31 cellular contexts compared by ENCODE assay signal in the genomic region with DNA sequence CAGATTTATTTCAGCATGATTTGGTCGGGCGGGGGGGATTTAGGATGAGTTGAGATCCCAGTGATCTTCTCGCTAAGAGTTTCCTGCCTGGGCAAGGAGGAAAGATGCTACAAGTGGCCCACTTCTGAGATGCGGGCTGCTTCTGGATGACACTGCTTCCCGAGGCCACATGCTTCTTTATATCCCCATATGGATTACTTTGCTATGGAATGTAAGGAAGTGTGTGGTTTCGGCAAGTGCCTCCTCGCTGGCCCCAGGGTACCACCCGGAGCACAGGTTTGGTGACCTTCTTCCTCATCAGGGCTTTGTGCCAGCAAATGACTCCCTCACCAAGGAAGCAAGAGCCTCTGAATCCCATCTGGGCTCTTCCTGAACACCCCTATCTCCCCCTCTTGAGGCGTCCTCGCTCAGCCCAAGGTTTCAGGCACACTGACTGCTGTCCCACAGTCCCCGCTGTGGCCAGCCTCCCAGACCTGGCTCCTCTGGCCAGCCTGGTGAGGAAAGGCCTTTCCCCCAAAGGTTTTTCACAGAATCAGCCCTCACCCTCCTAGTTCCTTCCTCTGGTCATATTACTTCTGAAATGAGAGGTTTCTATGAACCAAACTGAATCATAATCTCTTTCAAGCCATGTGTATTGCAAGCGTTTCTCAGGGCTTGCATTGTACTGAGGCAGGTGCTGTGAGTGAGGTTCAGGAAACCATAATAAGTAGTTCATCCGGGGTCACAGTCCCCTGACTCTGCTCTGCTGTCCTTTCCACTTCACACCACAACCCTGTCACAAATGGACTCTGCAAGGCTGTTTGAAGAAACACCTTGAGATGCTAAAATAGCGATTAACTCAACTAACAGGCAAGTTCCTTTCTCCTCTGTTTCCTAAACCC. TPM values are rescaled to one million over a fixed set of nuclear protein-coding genes. Genes with fewer than 3 reads are reported as not detected.
DNase-seq lines count a peak whose midpoint lies in the region; ATAC-seq and TF ChIP-seq lines count a peak whose summit lies in the region.
"Had no signal": no experiment of that assay in that cellular context is flagged by ENCODE, and none has a peak within 500 bp of the region (broad histone marks: within the 10 kb centered on the region; RNA-seq: fewer than 3 reads in every experiment).

No MANE protein-coding gene starts in this region.

- TF ChIP-seq CTCF in Loucy (conservative IDR thresholded peaks at IDR 0.05; ENCODE audit: low read length) (no peak), psoas muscle (IDR thresholded peaks at IDR 0.05) (no peak)

- no peaks in the 10 kb centered on the region for H3K9me2 ChIP-seq in Loucy (replicated peaks; ENCODE audit: low read depth, low read length)

- peak overlapping the region; percentile 23 for H3K4me2 ChIP-seq in Loucy (ENCODE audit: low read depth, low read length, poor library complexity, severe bottlenecking)
- H3K4me2 ChIP-seq: PC-9, smooth muscle cell had no signal

- no peaks in the 10 kb centered on the region for H4K20me1 ChIP-seq in Loucy (ENCODE audit: insufficient read depth, low read length, poor library complexity, severe bottlenecking)

- ATAC-seq in GM18858 (IDR thresholded peaks at IDR 0.05; ENCODE audit: unreplicated experiment): peak; percentile 40
- ATAC-seq in GM19455 (IDR thresholded peaks at IDR 0.05; ENCODE audit: unreplicated experiment): peak; percentile 67
- no peak for ATAC-seq in psoas muscle
- ATAC-seq in GM19452 (IDR thresholded peaks at IDR 0.05; ENCODE audit: unreplicated experiment): no peak
- ATAC-seq: activated CD8-positive, alpha-beta T cell treated with anti-CD3 and anti-CD28 coated beads for 36 hours; effector memory CD8-positive, alpha-beta T cell; foreskin keratinocyte had no signal

- no peak for DNase-seq in psoas muscle
- no peak for DNase-seq in inferior parietal cortex (ENCODE audit: extremely low spot score)
- no peak for DNase-seq in GM19240 (ENCODE audit: insufficient read length, low spot score)
- DNase-seq: activated CD4-positive, CD25-positive, alpha-beta regulatory T cell; activated CD8-positive, alpha-beta T cell treated with anti-CD3 and anti-CD28 coated beads for 36 hours; amniotic stem cell; C1 segment of cervical spinal cord; Calu3; effector memory CD8-positive, alpha-beta T cell; EL; foreskin keratinocyte; H7; mesenchymal stem cell; naive B cell; NCI-H1105 treated with DMSO at 0.1 percent for 48 hours; NCI-H2081; PC-9; SHP77 treated with DMSO at 0.1 percent for 48 hours; stimulated activated CD4-positive, alpha-beta T cell treated with anti-CD3 and anti-CD28 coated beads, Interleukin-2, amount 100 ng/mL, for 24 hours had no signal

- H3K9me3 ChIP-seq in Loucy (ENCODE audit: insufficient read depth, low read depth, low read length) (no peaks in the 10 kb centered on the region), psoas muscle (no peaks in the 10 kb centered on the region)
- H3K9me3 ChIP-seq: breast epithelium, vagina had no signal

- H3K4me1 ChIP-seq in Loucy (ENCODE audit: insufficient read depth, low read length, poor library complexity, severe bottlenecking) (peaks cover 24% of the 10 kb centered on the region), psoas muscle (no peaks in the 10 kb centered on the region)
- H3K4me1 ChIP-seq: breast epithelium, foreskin keratinocyte had no signal

- H3K9ac ChIP-seq in Loucy (ENCODE audit: low read depth, low read length, poor library complexity, severe bottlenecking): no peak overlapping the region

- H2AFZ ChIP-seq in Loucy (ENCODE audit: low read length): 0 out of 2 replicates have a peak overlapping the region, but pooled peaks have one; percentile 23
- H2AFZ ChIP-seq: PC-9 had no signal

- no peak overlapping the region for H3K4me3 ChIP-seq in Loucy (ENCODE audit: low read length, poor library complexity, severe bottlenecking)
- no peak overlapping the region for H3K4me3 ChIP-seq in psoas muscle
- H3K4me3 ChIP-seq: breast epithelium, coronary artery, PC-9, smooth muscle cell, vagina had no signal

- H3K36me3 ChIP-seq in Loucy (ENCODE audit: insufficient read depth, low read length) (no peaks in the 10 kb centered on the region), psoas muscle (ENCODE audit: insufficient read depth in 1 of 2, low read depth in 1 of 2) (peaks cover 0 to 87% of the 10 kb centered on the region in 2 donors)
- H3K36me3 ChIP-seq: breast epithelium, vagina had no signal

- no peaks in the 10 kb centered on the region for H3F3A ChIP-seq in Loucy (ENCODE audit: low read depth)

- 87 to 91% (median 90%) methylated on average over 14 of the region's 14 CpGs for WGBS in psoas muscle, 3 donors

- intact Hi-C loops in psoas muscle (cut with DNase I): loop anchor here in 1 of 2 donors (5.0 kb wide), 1 partner anchor 57 kb away; a partner anchor contains a TSS

- peak overlapping the region; percentile 53 for H3K27ac ChIP-seq in psoas muscle
- H3K27ac ChIP-seq: breast epithelium, coronary artery, foreskin keratinocyte, PC-9, vagina had no signal

- no peaks in the 10 kb centered on the region for H3K79me2 ChIP-seq in Loucy (ENCODE audit: insufficient read depth, low read length)

- no peaks in the 10 kb centered on the region for H3K27me3 ChIP-seq in Loucy (ENCODE audit: insufficient read depth, low read length, poor library complexity, severe bottlenecking)
- H3K27me3 ChIP-seq in psoas muscle (ENCODE audit: insufficient read depth in 3 of 3, low read length in 2 of 3): no peaks in the 10 kb centered on the region
- H3K27me3 ChIP-seq: breast epithelium, vagina had no signal

RNA-seq across cellular contexts. Expression of a gene that starts 41.7 kb away (rescaled TPM):
- total RNA-seq in psoas muscle: not detected
- polyA plus RNA-seq in psoas muscle: not detected
- total RNA-seq: activated CD8-positive, alpha-beta T cell treated with anti-CD3 and anti-CD28 coated beads for 36 hours; breast epithelium; Calu3; foreskin keratinocyte; MCF 10A; omental fat pad; PC-9; renal cortical epithelial cell; smooth muscle cell; temporal lobe; vagina had no signal
- polyA plus RNA-seq: foreskin keratinocyte, smooth muscle cell had no signal

RNA-seq across cellular contexts. Expression of a gene that starts 57.0 kb away (rescaled TPM):
- under 1 TPM in 3 of 4 donors, not detected in 1; 0.02 to 0.11 (median 0.04) TPM for total RNA-seq in psoas muscle
- polyA plus RNA-seq in psoas muscle: under 1 TPM in 2 of 3 donors, not detected in 1; under 0.01 to 0.01 TPM
- total RNA-seq: activated CD8-positive, alpha-beta T cell treated with anti-CD3 and anti-CD28 coated beads for 36 hours; foreskin keratinocyte; MCF 10A; PC-9; smooth muscle cell had no signal
- polyA plus RNA-seq: foreskin keratinocyte, smooth muscle cell had no signal

Comparison
In these comparisons a context has a peak if more than half of its experiments do, and no peak if none do; other contexts are left out.
1. ATAC-seq: peak in GM18858 (single experiment) and GM19455 (single experiment); none in psoas muscle (0 of 4) and GM19452 (single experiment).